Comparison of ENCODE assay signal across 1 cellular context in the genomic region with DNA sequence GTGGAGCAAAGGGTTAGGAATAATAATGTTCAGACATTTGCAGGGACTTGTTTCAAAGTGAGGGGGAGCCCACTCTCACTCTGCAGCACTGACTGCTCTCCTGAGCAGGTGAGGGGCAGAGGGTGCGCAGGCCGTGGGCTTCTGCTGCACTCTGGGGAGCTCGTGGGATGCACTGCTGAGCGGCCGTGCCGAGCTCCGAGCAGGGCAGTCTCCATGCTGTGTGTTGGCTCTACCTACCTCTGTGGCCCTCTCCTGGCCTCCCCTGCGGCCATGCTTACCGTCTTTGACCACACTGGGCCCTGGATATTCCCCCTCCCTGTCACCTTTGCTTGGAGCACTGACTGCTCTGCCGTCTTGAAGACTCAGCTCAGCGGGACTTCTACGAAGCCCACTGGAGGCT.
TF ChIP-seq lines count a peak whose summit lies in the region.

No MANE protein-coding gene starts in this region.

TF ChIP-seq in GM23338, 12 proteins besides CTCF, POLR2A, EP300 and RAD21 (continued from another document):
- TF ChIP-seq, protein P1, sequence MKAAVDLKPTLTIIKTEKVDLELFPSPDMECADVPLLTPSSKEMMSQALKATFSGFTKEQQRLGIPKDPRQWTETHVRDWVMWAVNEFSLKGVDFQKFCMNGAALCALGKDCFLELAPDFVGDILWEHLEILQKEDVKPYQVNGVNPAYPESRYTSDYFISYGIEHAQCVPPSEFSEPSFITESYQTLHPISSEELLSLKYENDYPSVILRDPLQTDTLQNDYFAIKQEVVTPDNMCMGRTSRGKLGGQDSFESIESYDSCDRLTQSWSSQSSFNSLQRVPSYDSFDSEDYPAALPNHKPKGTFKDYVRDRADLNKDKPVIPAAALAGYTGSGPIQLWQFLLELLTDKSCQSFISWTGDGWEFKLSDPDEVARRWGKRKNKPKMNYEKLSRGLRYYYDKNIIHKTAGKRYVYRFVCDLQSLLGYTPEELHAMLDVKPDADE (IDR thresholded peaks at IDR 0.05) = no peak
- no peak for TF ChIP-seq STAT1 (IDR thresholded peaks at IDR 0.05; ENCODE audit: unreplicated experiment)
